16 cellular contexts compared by ENCODE assay signal in the genomic region with DNA sequence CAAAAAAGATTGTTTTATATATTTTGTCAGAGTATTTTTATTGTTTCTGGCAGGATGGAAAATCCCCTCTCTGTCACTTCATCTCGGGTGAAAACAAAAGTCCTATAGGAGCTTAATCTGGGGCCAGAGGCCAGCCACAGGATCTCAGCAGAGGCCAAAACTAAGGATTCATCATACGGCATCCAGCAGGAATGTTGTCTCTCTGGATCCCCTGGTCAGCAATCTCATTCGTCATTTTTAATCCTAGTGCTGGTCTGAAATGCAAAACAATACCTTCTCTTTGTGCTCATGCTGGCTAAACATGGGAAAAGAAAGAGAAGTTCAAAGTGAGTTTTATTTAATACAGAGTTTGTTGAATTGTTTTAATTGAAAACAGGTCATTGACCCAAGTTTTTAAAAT.
DNase-seq lines count a peak whose midpoint lies in the region; FAIRE-seq and TF ChIP-seq lines count a peak whose summit lies in the region.
"Had no signal": no experiment of that assay in that cellular context is flagged by ENCODE, and none has a peak within 500 bp of the region (broad histone marks: within the 10 kb centered on the region; RNA-seq: fewer than 3 reads in every experiment).

No MANE protein-coding gene starts in this region.

- H3K27ac ChIP-seq in astrocyte (ENCODE audit: low read depth, low read length), result peak overlapping the region; percentile 37
- H3K27ac ChIP-seq: C4-2B had no signal

- H3K4me2 ChIP-seq in astrocyte (ENCODE audit: low read length), result no peak overlapping the region

- no peaks in the 10 kb centered on the region for H3K9me3 ChIP-seq in astrocyte (ENCODE audit: insufficient read depth, low read depth, low read length)

- no peak for TF ChIP-seq POLR2A in erythroblast (IDR thresholded peaks at IDR 0.05; ENCODE audit: low read length)

- no peaks in the 10 kb centered on the region for H3K9me3 Mint-ChIP-seq in astrocyte (ENCODE audit: unreplicated experiment)

- H3K9ac ChIP-seq in astrocyte (ENCODE audit: low read length), result no peak overlapping the region

- no peaks in the 10 kb centered on the region for H3K79me2 ChIP-seq in astrocyte (ENCODE audit: insufficient read depth, low read length)

- H3K4me1 ChIP-seq in astrocyte (ENCODE audit: insufficient read depth, low read length), result no peaks in the 10 kb centered on the region

- H3K27ac Mint-ChIP-seq in astrocyte (ENCODE audit: unreplicated experiment), result no peak overlapping the region

- H3K27me3 ChIP-seq in astrocyte (ENCODE audit: insufficient read depth, low read length), result no peaks in the 10 kb centered on the region

- peak; percentile 51 for DNase-seq in GM03348 (ENCODE audit: low spot score)
- DNase-seq in astrocyte (ENCODE audit: low read depth), result peak; percentile 65
- DNase-seq in iPS-NIHi7 (ENCODE audit: extremely low spot score), result peak; percentile 30
- no peak for DNase-seq in activated CD8-positive, alpha-beta memory T cell treated with anti-CD3 and anti-CD28 coated beads for 24 hours
- DNase-seq in kidney glomerular epithelial cell (lab: John Stamatoyannopoulos, UW), result no peak
- DNase-seq in HPDE6-E6E7 (ENCODE audit: extremely low spot score), result no peak
- no peak for DNase-seq in erythroblast (lab: John Stamatoyannopoulos, UW)
- DNase-seq: IMR-90, Kasumi-1, NCI-H1417 treated with DMSO at 0.1 percent for 48 hours, NCI-H2029 treated with DMSO at 0.1 percent for 48 hours, NCI-H510A, SHP77 treated with DMSO at 0.1 percent for 48 hours had no signal

- no peaks in the 10 kb centered on the region for H3K36me3 ChIP-seq in astrocyte (ENCODE audit: insufficient read depth, low read length)

- FAIRE-seq in astrocyte (lab: Jason Lieb, UNC), result peak; percentile 26
- FAIRE-seq: GM12892, GM19239 had no signal

- H4K20me1 ChIP-seq in astrocyte (ENCODE audit: insufficient read depth, low read length), result no peaks in the 10 kb centered on the region

- no peak overlapping the region for H2AFZ ChIP-seq in astrocyte (ENCODE audit: low read depth, low read length)

- H3K4me3 ChIP-seq in astrocyte (ENCODE audit: insufficient read depth, low read depth, low read length), result no peak overlapping the region

- H3K27me3 Mint-ChIP-seq in astrocyte (ENCODE audit: low read depth, unreplicated experiment), result no peaks in the 10 kb centered on the region

- no peak for TF ChIP-seq CTCF in astrocyte (IDR thresholded peaks at IDR 0.05; ENCODE audit: insufficient read depth, low read depth, low read length)

- no peak overlapping the region for H3K4me3 Mint-ChIP-seq in astrocyte (ENCODE audit: unreplicated experiment)

- no peaks in the 10 kb centered on the region for H3K4me1 Mint-ChIP-seq in astrocyte (ENCODE audit: low read depth, unreplicated experiment)

- H3K36me3 Mint-ChIP-seq in astrocyte (ENCODE audit: low read depth, unreplicated experiment), result no peaks in the 10 kb centered on the region

Comparison
In these comparisons a context has a peak if more than half of its experiments do, and no peak if none do; other contexts are left out.
1. DNase-seq: peak in GM03348 (single experiment), astrocyte (single experiment) and iPS-NIHi7 (single experiment); none in activated CD8-positive, alpha-beta memory T cell treated with anti-CD3 and anti-CD28 coated beads for 24 hours (single experiment), kidney glomerular epithelial cell (single experiment), HPDE6-E6E7 (single experiment) and erythroblast (0 of 2).